9 cellular contexts compared by ENCODE assay signal in genomic region chr15:50358805-50359204, GRCh38. TPM values are rescaled to one million over a fixed set of nuclear protein-coding genes. Genes with fewer than 3 reads are reported as not detected.
DNase-seq lines count a peak whose midpoint lies in the region; FAIRE-seq and TF ChIP-seq lines count a peak whose summit lies in the region.
"Had no signal": no experiment of that assay in that cellular context is flagged by ENCODE, and none has a peak within 500 bp of the region (broad histone marks: within the 10 kb centered on the region; RNA-seq: fewer than 3 reads in every experiment).

No MANE protein-coding gene starts in this region.

- WGBS in trophoblast cell (ENCODE audit: extremely low coverage, insufficient coverage, insufficient read length), result no CpG with 5 or more reads among the region's 1 CpG

- TF ChIP-seq CTCF in NB4 (IDR thresholded peaks at IDR 0.05; ENCODE audit: low read depth, low read length), result peak; percentile 52
- peak; percentile 41 for TF ChIP-seq CTCF in astrocyte (IDR thresholded peaks at IDR 0.05; ENCODE audit: insufficient read depth, low read depth, low read length)

- H3K79me2 ChIP-seq in astrocyte (ENCODE audit: insufficient read depth, low read length) (peaks cover 56% of the 10 kb centered on the region), trophoblast cell (ENCODE audit: control insufficient read depth, insufficient read depth, low read length, poor library complexity) (peaks cover 15% of the 10 kb centered on the region)

- H3K4me1 ChIP-seq in astrocyte (ENCODE audit: insufficient read depth, low read length) (peaks cover 8% of the 10 kb centered on the region), trophoblast cell (ENCODE audit: control insufficient read depth in 1 of 2, insufficient read depth in 2 of 2, low read length in 2 of 2) (no peaks in the 10 kb centered on the region)

- no peaks in the 10 kb centered on the region for H3K9me3 ChIP-seq in astrocyte (ENCODE audit: insufficient read depth, low read depth, low read length)
- peaks cover 2% of the 10 kb centered on the region for H3K9me3 ChIP-seq in trophoblast cell (ENCODE audit: insufficient read depth, low read depth, low read length)

- H4K91ac ChIP-seq in trophoblast cell (ENCODE audit: low read depth, low read length), result no peak overlapping the region

- H2BK5ac ChIP-seq in trophoblast cell (ENCODE audit: low read depth, low read length, poor library complexity), result no peak overlapping the region

- H3K27ac Mint-ChIP-seq in astrocyte (ENCODE audit: unreplicated experiment), result no peak overlapping the region

- H3K4me3 Mint-ChIP-seq in astrocyte (ENCODE audit: unreplicated experiment), result no peak overlapping the region

- no peak overlapping the region for H4K8ac ChIP-seq in trophoblast cell (ENCODE audit: low read depth, low read length)

- H3K9ac ChIP-seq in astrocyte (ENCODE audit: low read length) (no peak overlapping the region), trophoblast cell (ENCODE audit: low read length) (no peak overlapping the region)

- H3K27me3 ChIP-seq in astrocyte (ENCODE audit: insufficient read depth, low read length) (no peaks in the 10 kb centered on the region), trophoblast cell (ENCODE audit: insufficient read depth, low read length) (no peaks in the 10 kb centered on the region)

- H3K27me3 Mint-ChIP-seq in astrocyte (ENCODE audit: low read depth, unreplicated experiment), result no peaks in the 10 kb centered on the region

- H3K4ac ChIP-seq in trophoblast cell (ENCODE audit: low read depth, low read length), result no peak overlapping the region

- H3K36me3 Mint-ChIP-seq in astrocyte (ENCODE audit: low read depth, unreplicated experiment), result peaks cover 18% of the 10 kb centered on the region

- no peak overlapping the region for H3K14ac ChIP-seq in trophoblast cell (ENCODE audit: low read length)

- H3K18ac ChIP-seq in trophoblast cell (ENCODE audit: low read length), result no peak overlapping the region

- H3K9me3 Mint-ChIP-seq in astrocyte (ENCODE audit: unreplicated experiment), result no peaks in the 10 kb centered on the region

- no peak overlapping the region for H3K4me2 ChIP-seq in astrocyte (ENCODE audit: low read length)
- no peak overlapping the region for H3K4me2 ChIP-seq in trophoblast cell (ENCODE audit: low read length)

- no peak overlapping the region for H3K23ac ChIP-seq in trophoblast cell (ENCODE audit: low read length)

- H2AFZ ChIP-seq in astrocyte (ENCODE audit: low read depth, low read length) (no peak overlapping the region), trophoblast cell (ENCODE audit: insufficient read depth, low read length, poor library complexity) (no peak overlapping the region)

- FAIRE-seq in astrocyte (lab: Jason Lieb, UNC), result no peak
- FAIRE-seq: colon had no signal

- no peak overlapping the region for H2AK5ac ChIP-seq in trophoblast cell (ENCODE audit: low read length)

- peaks cover 15% of the 10 kb centered on the region for H4K20me1 ChIP-seq in astrocyte (ENCODE audit: insufficient read depth, low read length)

- H3K79me1 ChIP-seq in trophoblast cell (ENCODE audit: low read length), result peaks cover 16% of the 10 kb centered on the region

- no peak overlapping the region for H3K27ac ChIP-seq in astrocyte (ENCODE audit: low read depth, low read length)
- H3K27ac ChIP-seq in trophoblast cell (ENCODE audit: low read depth, low read length), result no peak overlapping the region

- H2BK12ac ChIP-seq in trophoblast cell (ENCODE audit: low read length), result no peak overlapping the region

- no peak overlapping the region for H4K12ac ChIP-seq in trophoblast cell (ENCODE audit: low read depth, low read length)

- H3K4me1 Mint-ChIP-seq in astrocyte (ENCODE audit: low read depth, unreplicated experiment), result peaks cover 12% of the 10 kb centered on the region

- peak; percentile 42 for DNase-seq in stimulated activated CD4-positive, alpha-beta T cell treated with anti-CD3 and anti-CD28 coated beads, Interleukin-15, amount 100 ng/mL, for 24 hours
- no peak for DNase-seq in stimulated activated CD4-positive, alpha-beta T cell treated with anti-CD3 and anti-CD28 coated beads, Interleukin-12 subunit alpha, Interleukin-12 subunit beta, amount 100 ng/mL, for 4 hours
- DNase-seq in NB4 (ENCODE audit: low read depth) (peak; percentile 71), astrocyte (ENCODE audit: low read depth) (peak; percentile 36), trophoblast cell (peak; percentile 57 to 73), NCI-H510A (lab: John Stamatoyannopoulos, UW) (no peak)
- DNase-seq in effector CD4-positive, alpha-beta T cell, result no peak
- no peak for DNase-seq in activated CD4-positive, CD25-positive, alpha-beta regulatory T cell (lab: John Stamatoyannopoulos, UW)

- no peak for TF ChIP-seq POLR2A in NB4 (IDR thresholded peaks at IDR 0.05; ENCODE audit: extremely low read depth, insufficient read length)

- H3K36me3 ChIP-seq in astrocyte (ENCODE audit: insufficient read depth, low read length) (peaks cover 3% of the 10 kb centered on the region), trophoblast cell (ENCODE audit: control insufficient read depth in 1 of 2, insufficient read depth in 2 of 2, low read length in 2 of 2) (peaks cover 5 to 15% of the 10 kb centered on the region in 2 experiments)

- H2BK120ac ChIP-seq in trophoblast cell (ENCODE audit: insufficient read depth, low read length, poor library complexity), result no peak overlapping the region

- H3K4me3 ChIP-seq in NB4 (ENCODE audit: low read depth, low read length), result no peak overlapping the region
- H3K4me3 ChIP-seq in astrocyte (ENCODE audit: insufficient read depth, low read depth, low read length), result no peak overlapping the region
- H3K4me3 ChIP-seq in trophoblast cell (ENCODE audit: low read depth, low read length), result no peak overlapping the region

RNA-seq across cellular contexts. Expression of gene GABPB1, which starts 3.8 kb away (rescaled TPM):
- 33.5 and 35.7 TPM in 2 replicates for total RNA-seq in astrocyte
- 42.2 and 43.4 TPM in 2 replicates for polyA plus RNA-seq in trophoblast cell (2013)

Comparison
In these comparisons a context has a peak if more than half of its experiments do, and no peak if none do; other contexts are left out.
1. DNase-seq: peak in stimulated activated CD4-positive, alpha-beta T cell treated with anti-CD3 and anti-CD28 coated beads, Interleukin-15, amount 100 ng/mL, for 24 hours (single experiment), NB4 (single experiment), astrocyte (single experiment) and trophoblast cell (2 of 2); none in stimulated activated CD4-positive, alpha-beta T cell treated with anti-CD3 and anti-CD28 coated beads, Interleukin-12 subunit alpha, Interleukin-12 subunit beta, amount 100 ng/mL, for 4 hours (single experiment), effector CD4-positive, alpha-beta T cell (single experiment), NCI-H510A (single experiment) and activated CD4-positive, CD25-positive, alpha-beta regulatory T cell (0 of 4).